In the genomic region with DNA sequence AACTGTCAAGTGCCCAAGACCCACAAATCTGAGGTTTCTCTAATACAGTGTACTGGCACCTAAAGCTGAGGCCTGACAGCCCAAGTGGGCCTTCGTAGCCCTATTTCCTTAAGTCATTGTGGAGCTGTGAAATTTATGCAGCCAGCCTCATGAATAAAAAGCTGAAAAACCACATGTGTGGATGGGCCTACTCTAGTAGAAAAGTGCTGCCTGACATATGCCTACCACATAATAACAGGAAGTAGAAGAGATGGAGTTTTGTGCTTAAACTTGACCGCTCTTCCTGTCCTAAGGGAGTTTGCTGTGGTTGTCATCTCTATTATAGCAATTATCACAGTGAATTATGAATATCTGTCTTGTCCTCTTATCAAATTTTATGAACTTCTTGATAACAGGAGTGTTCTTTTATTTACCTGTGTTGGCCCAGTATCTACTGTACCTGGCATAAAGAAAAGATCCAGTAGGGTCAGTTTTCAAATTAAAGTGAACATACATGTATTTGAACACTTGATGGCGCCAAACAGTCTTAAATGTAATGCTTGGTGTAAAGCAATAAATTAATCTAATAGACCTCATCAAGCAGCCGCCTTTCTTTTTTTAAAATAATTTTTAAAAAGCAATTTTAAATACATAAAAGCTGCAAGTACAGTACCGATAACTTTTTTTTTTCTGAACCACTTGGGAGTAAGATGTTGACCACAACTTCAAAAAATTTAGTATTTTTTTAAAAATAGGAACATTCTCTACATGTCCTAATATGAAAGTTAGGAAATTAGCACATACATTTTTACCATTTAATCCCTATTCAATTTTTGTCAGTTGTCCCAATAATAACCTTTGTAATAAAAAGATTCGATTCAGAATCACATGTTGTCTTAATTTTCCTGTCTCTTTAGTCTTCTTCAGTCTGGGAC, we compare ENCODE assay signal across 1 cellular context.
TF ChIP-seq lines count a peak whose summit lies in the region.

No MANE protein-coding gene starts in this region.

TF ChIP-seq in HCT116, 20 proteins besides CTCF, POLR2A, EP300 and RAD21 (continued from another document):
- TF ChIP-seq YY1 (IDR thresholded peaks at IDR 0.05; ENCODE audit: extremely low read depth, insufficient replicate concordance, low read depth, low read length): no peak
- no peak for TF ChIP-seq SP1 (IDR thresholded peaks at IDR 0.05; ENCODE audit: low read depth)
- no peak for TF ChIP-seq ZFX (IDR thresholded peaks at IDR 0.05)
- TF ChIP-seq SRF (IDR thresholded peaks at IDR 0.05; ENCODE audit: low read depth): no peak
- no peak for TF ChIP-seq ZBTB33 (IDR thresholded peaks at IDR 0.05; ENCODE audit: extremely low read depth, insufficient replicate concordance, low read length)
